8 cellular contexts compared by ENCODE assay signal in genomic region chr6:3117912-3118352, GRCh38. TPM values are rescaled to one million over a fixed set of nuclear protein-coding genes. Genes with fewer than 3 reads are reported as not detected.
DNase-seq lines count a peak whose midpoint lies in the region; ATAC-seq, FAIRE-seq and TF ChIP-seq lines count a peak whose summit lies in the region.

No MANE protein-coding gene starts in this region.

- H3K79me2 ChIP-seq in H1 (ENCODE audit: control insufficient read depth in 1 of 2, insufficient read depth in 2 of 2, low read length in 2 of 2) (peaks cover 0 to 8% of the 10 kb centered on the region in 2 experiments; a peak in 2 of 4 replicates), osteoblast (ENCODE audit: insufficient read depth, low read length) (peaks cover 3% of the 10 kb centered on the region)

- H3K14ac ChIP-seq in H1 (ENCODE audit: insufficient read length): no peak overlapping the region

- H3K18ac ChIP-seq in H1 (ENCODE audit: extremely low read depth, low read length): no peak overlapping the region

- H3K36me3 ChIP-seq in MG63 (peaks cover 3% of the 10 kb centered on the region; the same call in 1 of the 2 replicates), H1 (ENCODE audit: control insufficient read depth in 2 of 4, insufficient read depth in 4 of 4, low read length in 3 of 4) (peaks cover 0 to 9% (median 1%) of the 10 kb centered on the region in 4 experiments; a peak in 4 of 8 replicates), osteoblast (ENCODE audit: insufficient read depth, low read length) (peaks cover 19% of the 10 kb centered on the region)

- no peak for TF ChIP-seq CTCF in H1 (IDR thresholded peaks at IDR 0.05; ENCODE audit: control extremely low read depth in 1 of 3, insufficient read depth in 1 of 3, low read depth in 1 of 3, low read length in 3 of 3)
- no peak for TF ChIP-seq CTCF in osteoblast (IDR thresholded peaks at IDR 0.05; ENCODE audit: extremely low read depth, low read depth, low read length)

- H2AK5ac ChIP-seq in H1 (ENCODE audit: low read depth, low read length): no peak overlapping the region

- POLR2A ChIA-PET in H1 (lab: Charles Lee; ENCODE audit: partially characterized antibody): interaction anchor here (1.5 kb wide), 1 partner anchor 9 kb away, joined by 5 read pairs; no protein-coding TSS in a partner anchor

- ATAC-seq in GM18867 (IDR thresholded peaks at IDR 0.05; ENCODE audit: unreplicated experiment): no peak

- no peak overlapping the region for H3K23ac ChIP-seq in H1 (ENCODE audit: insufficient read length)

- peak overlapping the region; percentile 90 for H2AFZ ChIP-seq in H1 (ENCODE audit: low read length)
- peak overlapping the region; percentile 96 for H2AFZ ChIP-seq in osteoblast (ENCODE audit: low read length)

- H3K9me3 ChIP-seq in MG63 (no peaks in the 10 kb centered on the region), H1 (ENCODE audit: insufficient read depth in 2 of 2, low read depth in 1 of 2, low read length in 1 of 2) (no peaks in the 10 kb centered on the region), osteoblast (ENCODE audit: low read depth, low read length) (no peaks in the 10 kb centered on the region)

- H4K8ac ChIP-seq in H1 (ENCODE audit: extremely low read depth, insufficient read depth, low read length): peak overlapping the region; percentile 98; the same call in 1 of the 2 replicates

- peak overlapping the region; percentile 51 for H4K5ac ChIP-seq in H1 (ENCODE audit: insufficient read length, low read depth, low read length)

- peak overlapping the region; percentile 92 for H3K4me3 ChIP-seq in MG63
- peak overlapping the region; percentile 83 to 97 (median 84) for H3K4me3 ChIP-seq in H1 (ENCODE audit: extremely low read depth in 1 of 4, insufficient read depth in 2 of 4, low read depth in 3 of 4, low read length in 4 of 4)
- H3K4me3 ChIP-seq in osteoblast (ENCODE audit: insufficient read depth, low read length): peak overlapping the region; percentile 96

- H3K4me1 ChIP-seq in H1 (replicated peaks in 1 of 4; ENCODE audit: control insufficient read depth in 3 of 4, insufficient read depth in 4 of 4, low read length in 3 of 4) (peaks cover 0 to 10% (median 2%) of the 10 kb centered on the region in 4 experiments; a peak in 4 of 7 replicates), osteoblast (ENCODE audit: insufficient read depth, low read length) (peaks cover 11% of the 10 kb centered on the region)

- no peak for TF ChIP-seq POLR2A in H1 (IDR thresholded peaks at IDR 0.05; ENCODE audit: control extremely low read depth in 1 of 2, low read depth in 2 of 2, low read length in 2 of 2)

- peak overlapping the region; percentile 87 to 95 (median 88); a peak in 6 of 7 replicates for H3K9ac ChIP-seq in H1 (replicated peaks in 1 of 4; ENCODE audit: extremely low read depth in 1 of 4, low read depth in 3 of 4, low read length in 3 of 4)

- H3K27me3 ChIP-seq in MG63 (no peaks in the 10 kb centered on the region), H1 (replicated peaks in 1 of 4; ENCODE audit: control insufficient read depth in 3 of 4, extremely low read depth in 1 of 4, insufficient read depth in 3 of 4, low read length in 3 of 4) (no peaks in the 10 kb centered on the region), osteoblast (ENCODE audit: insufficient read depth, low read length) (no peaks in the 10 kb centered on the region)

- no peak overlapping the region for H3K4ac ChIP-seq in H1 (replicated peaks; ENCODE audit: insufficient read length, low read depth, low read length)

- H3K79me1 ChIP-seq in H1 (ENCODE audit: low read depth, low read length): no peaks in the 10 kb centered on the region

- no peak overlapping the region for H2BK15ac ChIP-seq in H1 (ENCODE audit: low read length)

- CTCF ChIA-PET in H1 (lab: Charles Lee; ENCODE audit: partially characterized antibody): interaction anchor here (0.5 to 1.0 kb wide), 2 partner anchors 35 to 121 kb away, joined by 3 read pairs; no protein-coding TSS in a partner anchor

- H2BK120ac ChIP-seq in H1 (replicated peaks; ENCODE audit: low read depth, low read length): no peak overlapping the region

- peaks cover 0 to 2% of the 10 kb centered on the region in 2 experiments for H4K20me1 ChIP-seq in H1 (replicated peaks in 1 of 2; ENCODE audit: control insufficient read depth in 1 of 2, insufficient read depth in 2 of 2, low read length in 2 of 2)
- H4K20me1 ChIP-seq in osteoblast (ENCODE audit: insufficient read depth, low read length): peaks cover 3% of the 10 kb centered on the region

- WGBS in H1 (ENCODE audit: extremely low coverage in 1 of 2, insufficient coverage in 1 of 2, insufficient read length in 1 of 2, insufficient replicate concordance in 2 of 2, low coverage in 1 of 2, low lambda C conversion rate in 2 of 2, missing lambda C conversion rate in 1 of 2), 2 experiments: 19% methylated on average over 8 of the region's 8 CpGs; no CpG with 5 or more reads in 1 of the 2 experiments

- no peak for TF ChIP-seq RAD21 in H1 (IDR thresholded peaks at IDR 0.05 in 1 of 2, conservative IDR thresholded peaks at IDR 0.05 in 1 of 2; ENCODE audit: low read depth in 2 of 2, low read length in 2 of 2)

- TF ChIP-seq EP300 in H1 (IDR thresholded peaks at IDR 0.05; ENCODE audit: borderline replicate concordance in 1 of 2, low read depth in 2 of 2, low read length in 2 of 2): no peak

- no peak for FAIRE-seq in H1 (lab: Jason Lieb, UNC)

- DNase-seq in DMS114 treated with DMSO at 0.1 percent for 48 hours (lab: John Stamatoyannopoulos, UW; ENCODE audit: unreplicated experiment) (peak; percentile 86), MG63 (no peak), H1 (ENCODE audit: low read depth in 1 of 2, low spot score in 2 of 2) (no peak), osteoblast (ENCODE audit: insufficient read length, low spot score, missing footprints) (no peak), cerebellar nuclear complex (lab: John Stamatoyannopoulos, UW) (no peak), 8988T (no peak)
- no peak for DNase-seq in activated CD4-positive, alpha-beta T cell treated with anti-CD3 and anti-CD28 coated beads, Interleukin-2, amount 50 U/mL, for 4 hours

- peak overlapping the region; percentile 91 for H3K56ac ChIP-seq in H1 (replicated peaks; ENCODE audit: insufficient read length, low read depth, low read length)

- no peak overlapping the region for H4K91ac ChIP-seq in H1 (replicated peaks; ENCODE audit: insufficient read length, low read length)

- H2BK12ac ChIP-seq in H1 (ENCODE audit: low read depth, low read length): no peak overlapping the region

- peaks cover 2% of the 10 kb centered on the region; the same call in 1 of the 2 replicates for H3K23me2 ChIP-seq in H1 (ENCODE audit: low read depth, low read length)

- H3K4me2 ChIP-seq in H1 (ENCODE audit: insufficient read depth in 1 of 2, low read depth in 2 of 2, low read length in 2 of 2): peak overlapping the region; percentile 72 to 95
- H3K4me2 ChIP-seq in osteoblast (ENCODE audit: insufficient read depth, low read length): peak overlapping the region; percentile 92

- H3K27ac ChIP-seq in H1 (ENCODE audit: low read depth, low read length): peak overlapping the region; percentile 96
- H3K27ac ChIP-seq in osteoblast (ENCODE audit: low read depth, low read length): peak overlapping the region; percentile 79

- H2BK5ac ChIP-seq in H1 (ENCODE audit: low read depth, low read length): 0 out of 2 replicates have a peak overlapping the region, but pooled peaks have one; percentile 98

- no peak overlapping the region for H2BK20ac ChIP-seq in H1 (ENCODE audit: low read length)

TF ChIP-seq in H1, 55 proteins besides CTCF, POLR2A, EP300 and RAD21:
- peak; percentile 33; the same call in 1 of the 2 replicates for TF ChIP-seq GTF2F1 (IDR thresholded peaks at IDR 0.05; ENCODE audit: borderline replicate concordance, low read depth, low read length)
- TF ChIP-seq TAF1 (IDR thresholded peaks at IDR 0.05; ENCODE audit: low read depth, low read length): no peak

RNA-seq across cellular contexts. Expression of gene BPHL, which starts 0.6 kb away (rescaled TPM):
- total RNA-seq in MG63 (2014; rRNA removed; shearing (Covaris generic); ENCODE audit: low replicate concordance): 5.8 and 9.6 TPM in 2 replicates
- total RNA-seq in H1 (2021; fragmentation: NEBNext Ultra II Directional; extraction: Animal tissue kit (Norgen Biotek cat#: 25700)): 36.4 and 36.6 TPM in 2 replicates
- polyA plus RNA-seq in H1 (2011; rRNA removed): 21.8 and 24.4 TPM in 2 replicates
- 30.2 TPM for polyA plus RNA-seq in H1 (2011; cell fraction: cytosol; rRNA removed)
- polyA plus RNA-seq in H1 (2011; cell fraction: nucleus; rRNA removed): 25.8 TPM
- 38.7 to 44.5 TPM (median 39.5 TPM) in 4 replicates for polyA plus RNA-seq in H1 (2012, experiment 1 of 2)
- 19.9 TPM for polyA plus RNA-seq in H1 (2012, experiment 2 of 2)
- polyA plus RNA-seq in H1 (2013, experiment 1 of 2): 38.8 TPM
- polyA plus RNA-seq in H1 (2013, experiment 2 of 2): 35.0 TPM
- polyA minus RNA-seq in H1 (2011; rRNA and poly(A)+ RNA removed): 17.2 and 21.9 TPM in 2 replicates
- polyA minus RNA-seq in H1 (2011; cell fraction: cytosol; rRNA and poly(A)+ RNA removed): 14.6 TPM
- 29.6 TPM for polyA minus RNA-seq in H1 (2011; cell fraction: nucleus; rRNA and poly(A)+ RNA removed)
- 19.9 and 20.3 TPM in 2 replicates for total RNA-seq in osteoblast

RNA-seq across cellular contexts. Expression of gene TUBB2A, which starts 39.4 kb away (rescaled TPM):
- 73.2 and 92.0 TPM in 2 replicates for total RNA-seq in MG63 (2014; rRNA removed; shearing (Covaris generic); ENCODE audit: low replicate concordance)
- total RNA-seq in H1 (2021; fragmentation: NEBNext Ultra II Directional; extraction: Animal tissue kit (Norgen Biotek cat#: 25700)): 330 and 349 TPM in 2 replicates
- 315 and 408 TPM in 2 replicates for polyA plus RNA-seq in H1 (2011; rRNA removed)
- polyA plus RNA-seq in H1 (2011; cell fraction: cytosol; rRNA removed): 319 TPM
- polyA plus RNA-seq in H1 (2011; cell fraction: nucleus; rRNA removed): 327 TPM
- polyA plus RNA-seq in H1 (2012, experiment 1 of 2): 269 to 376 TPM (median 351 TPM) in 4 replicates
- polyA plus RNA-seq in H1 (2012, experiment 2 of 2): 288 TPM
- 294 TPM for polyA plus RNA-seq in H1 (2013, experiment 1 of 2)
- polyA plus RNA-seq in H1 (2013, experiment 2 of 2): 283 TPM
- 135 and 152 TPM in 2 replicates for polyA minus RNA-seq in H1 (2011; rRNA and poly(A)+ RNA removed)
- polyA minus RNA-seq in H1 (2011; cell fraction: cytosol; rRNA and poly(A)+ RNA removed): 270 TPM
- polyA minus RNA-seq in H1 (2011; cell fraction: nucleus; rRNA and poly(A)+ RNA removed): 83.7 TPM
- 44.5 and 49.5 TPM in 2 replicates for total RNA-seq in osteoblast

RNA-seq across cellular contexts. Expression of gene RIPK1, which starts 49.6 kb away (rescaled TPM):
- 10.1 and 12.3 TPM in 2 replicates for total RNA-seq in MG63 (2014; rRNA removed; shearing (Covaris generic); ENCODE audit: low replicate concordance)
- total RNA-seq in H1 (2021; fragmentation: NEBNext Ultra II Directional; extraction: Animal tissue kit (Norgen Biotek cat#: 25700)): 20.7 and 22.9 TPM in 2 replicates
- 5.5 and 5.9 TPM in 2 replicates for polyA plus RNA-seq in H1 (2011; rRNA removed)
- polyA plus RNA-seq in H1 (2011; cell fraction: cytosol; rRNA removed): 9.7 TPM
- 8.1 TPM for polyA plus RNA-seq in H1 (2011; cell fraction: nucleus; rRNA removed)
- polyA plus RNA-seq in H1 (2012, experiment 1 of 2): 9.6 to 15.1 TPM (median 12.2 TPM) in 4 replicates
- 1.5 TPM for polyA plus RNA-seq in H1 (2012, experiment 2 of 2)
- 11.9 TPM for polyA plus RNA-seq in H1 (2013, experiment 1 of 2)
- 12.2 TPM for polyA plus RNA-seq in H1 (2013, experiment 2 of 2)
- 12.2 and 18.1 TPM in 2 replicates for polyA minus RNA-seq in H1 (2011; rRNA and poly(A)+ RNA removed)
- polyA minus RNA-seq in H1 (2011; cell fraction: cytosol; rRNA and poly(A)+ RNA removed): 6.1 TPM
- polyA minus RNA-seq in H1 (2011; cell fraction: nucleus; rRNA and poly(A)+ RNA removed): 6.8 TPM
- 28.0 and 29.3 TPM in 2 replicates for total RNA-seq in osteoblast
